In genomic region chr5:154445422-154446182, GRCh38 we compare ENCODE assay signal across 8 cellular contexts. TPM values are rescaled to one million over a fixed set of nuclear protein-coding genes. Genes with fewer than 3 reads are reported as not detected.
DNase-seq lines count a peak whose midpoint lies in the region; ATAC-seq and TF ChIP-seq lines count a peak whose summit lies in the region.

Gene SAP30L, plus strand, starts transcription at chr5:154445997. Its CDS starts 608 bp downstream, at chr5:154446605.

- no peaks in the 10 kb centered on the region for H3K9me3 ChIP-seq in psoas muscle

- no peaks in the 10 kb centered on the region for H3K27me3 ChIP-seq in psoas muscle (ENCODE audit: insufficient read depth in 3 of 3, low read length in 2 of 3)

- H3K4me3 ChIP-seq in psoas muscle (peak within 1 kb of the TSS; percentile 95), urinary bladder (ENCODE audit: low read depth, low read length) (peak within 1 kb of the TSS; percentile 99)

- intact Hi-C loops in left ventricle myocardium superior (cut with micrococcal nuclease) = no loop called here
- intact Hi-C loops in psoas muscle (cut with DNase I) = no loop called here

- H3K27ac ChIP-seq in angular gyrus (ENCODE audit: low read depth, low read length) = peak within 1 kb of the TSS; percentile 2
- peak within 1 kb of the TSS; percentile 70 for H3K27ac ChIP-seq in psoas muscle
- H3K27ac ChIP-seq in urinary bladder (ENCODE audit: low read depth) = peak within 1 kb of the TSS; percentile 81

- H3K4me1 ChIP-seq in psoas muscle = peaks cover 32% of the 10 kb centered on the region
- H3K4me1 ChIP-seq in urinary bladder (ENCODE audit: insufficient read depth) = no peaks in the 10 kb centered on the region

- H3K36me3 ChIP-seq in psoas muscle (ENCODE audit: insufficient read depth in 1 of 2, low read depth in 1 of 2) = peaks cover 0 to 25% of the 10 kb centered on the region in 2 donors
- no peaks in the 10 kb centered on the region for H3K36me3 ChIP-seq in urinary bladder (ENCODE audit: insufficient read depth)

- WGBS in psoas muscle, 3 donors = 0 to 1% (median 1%) methylated on average over 51 to 69 of the region's 69 CpGs
- under 1% methylated on average over 69 of the region's 69 CpGs for WGBS in urinary bladder

- peak; percentile 93 for ATAC-seq in GM18502 (IDR thresholded peaks at IDR 0.05; ENCODE audit: poor library complexity, unreplicated experiment)
- peak; percentile 90 for ATAC-seq in HG02938 (IDR thresholded peaks at IDR 0.05; ENCODE audit: unreplicated experiment)
- ATAC-seq in left ventricle myocardium superior = peak; percentile 97
- peak; percentile 99 for ATAC-seq in psoas muscle

- DNase-seq in NCI-H187 treated with DMSO at 0.1 percent for 48 hours (lab: John Stamatoyannopoulos, UW) (peak; percentile 23), T-helper 2 cell (peak; percentile 89 to 95 (median 92)), left ventricle myocardium superior (peak; percentile 98), psoas muscle (peak; percentile 96 to 98)

- no peak for TF ChIP-seq CTCF in psoas muscle (IDR thresholded peaks at IDR 0.05)

RNA-seq across cellular contexts. Expression of gene SAP30L, which starts in this region (rescaled TPM):
- total RNA-seq in left ventricle myocardium superior (39.2 TPM), psoas muscle (10 to 100 TPM; 22.7 to 35.7 (median 29.8) TPM), urinary bladder (35.4 TPM)
- polyA plus RNA-seq in psoas muscle (10 to 100 TPM in 2 of 3 donors, 1 to 10 TPM in 1; 9.2 to 31.5 (median 11.3) TPM), urinary bladder (26.8 TPM)

Comparison
In these comparisons a context has a peak if more than half of its experiments do, and no peak if none do; other contexts are left out.
1. Peak in every context shown above with its lines: DNase-seq, ATAC-seq, H3K4me3 ChIP-seq and H3K27ac ChIP-seq.
2. DNase-seq: peak in every context shown above with its lines; median percentile 98 in left ventricle myocardium superior; 97 in psoas muscle; 92 in T-helper 2 cell; 23 in NCI-H187 treated with DMSO at 0.1 percent for 48 hours.
3. H3K27ac ChIP-seq: peak in every context shown above with its lines; median percentile 81 in urinary bladder; 70 in psoas muscle; 2 in angular gyrus.